1 cellular context compared by ENCODE assay signal in genomic region chr11:117907276-117908110, GRCh38.
TF ChIP-seq lines count a peak whose summit lies in the region.

No MANE protein-coding gene starts in this region.

TF ChIP-seq in K562, 482 proteins besides CTCF, POLR2A, EP300 and RAD21 (continued from another document and continues in another):
- TF ChIP-seq ZBTB9 (CRISPR knock-in tag; IDR thresholded peaks at IDR 0.05) (0 out of 2 replicates have a peak, but pooled peaks have one; percentile 43), ZNF165 (CRISPR knock-in tag; IDR thresholded peaks at IDR 0.05; ENCODE audit: borderline replicate concordance) (no peak), NUFIP1 (IDR thresholded peaks at IDR 0.05; ENCODE audit: partially characterized antibody) (peak; percentile 53), PHB (CRISPR knock-in tag; IDR thresholded peaks at IDR 0.05) (no peak), GATAD2A (IDR thresholded peaks at IDR 0.05) (no peak), POLR2G (IDR thresholded peaks at IDR 0.05; ENCODE audit: low read depth, low read length) (0 out of 2 replicates have a peak, but pooled peaks have one; percentile 22), MIER1 (IDR thresholded peaks at IDR 0.05; ENCODE audit: low read depth) (0 out of 2 replicates have a peak, but pooled peaks have one; percentile 30), ZNF780A (CRISPR knock-in tag; IDR thresholded peaks at IDR 0.05) (no peak), CBX5 (IDR thresholded peaks at IDR 0.05; ENCODE audit: borderline replicate concordance, low read depth) (no peak), MYC (IDR thresholded peaks at IDR 0.05; ENCODE audit: low read depth, low read length) (peak; percentile 70), MYC (CRISPR knock-in tag; IDR thresholded peaks at IDR 0.05; ENCODE audit: borderline replicate concordance, low read depth) (no peak), HINFP (tag; conservative IDR thresholded peaks at IDR 0.05; ENCODE audit: low read depth) (peak; percentile 59; the same call in 1 of the 2 replicates), SNIP1 (IDR thresholded peaks at IDR 0.05; ENCODE audit: low read depth) (no peak), ZFX (CRISPR knock-in tag; IDR thresholded peaks at IDR 0.05) (no peak; the same call in 1 of the 2 replicates), TSC22D4 (tag; IDR thresholded peaks at IDR 0.05) (no peak), FOSL1 (tag; conservative IDR thresholded peaks at IDR 0.05) (peak; percentile 91), PRDM10 (IDR thresholded peaks at IDR 0.05; ENCODE audit: partially characterized antibody) (peak; percentile 84), COPS2 (conservative IDR thresholded peaks at IDR 0.05) (no peak), CGGBP1 (CRISPR knock-in tag; IDR thresholded peaks at IDR 0.05) (no peak), NFIX (CRISPR knock-in tag; IDR thresholded peaks at IDR 0.05; ENCODE audit: low read depth) (no peak), YY1 (IDR thresholded peaks at IDR 0.05; ENCODE audit: borderline replicate concordance in 1 of 3, control insufficient read depth in 1 of 3, extremely low read depth in 1 of 3, insufficient read depth in 3 of 3, insufficient read length in 1 of 3, insufficient replicate concordance in 2 of 3, low read depth in 1 of 3, low read length in 2 of 3) (peak in 2 of 3 experiments; percentile 50 to 75), NFIC (IDR thresholded peaks at IDR 0.05) (peak; percentile 26; the same call in 1 of the 2 replicates), TCFL5 (CRISPR knock-in tag; conservative IDR thresholded peaks at IDR 0.05) (no peak), RBM25 (IDR thresholded peaks at IDR 0.05; ENCODE audit: low read depth, low read length, severe bottlenecking) (no peak), BCLAF1 (IDR thresholded peaks at IDR 0.05; ENCODE audit: borderline replicate concordance in 1 of 2, control insufficient read depth in 1 of 2, low read depth in 2 of 2, low read length in 1 of 2) (no peak), ZBTB17 (CRISPR knock-in tag; IDR thresholded peaks at IDR 0.05) (peak; percentile 49), HMG20B (CRISPR knock-in tag; IDR thresholded peaks at IDR 0.05) (no peak), PHF8 (IDR thresholded peaks at IDR 0.05; ENCODE audit: borderline replicate concordance, low read length) (peak; percentile 68; the same call in 1 of the 2 replicates), CTBP1 (IDR thresholded peaks at IDR 0.05; ENCODE audit: borderline replicate concordance) (peak; percentile 85; the same call in 1 of the 2 replicates), ZBTB49 (CRISPR knock-in tag; IDR thresholded peaks at IDR 0.05; ENCODE audit: borderline replicate concordance) (no peak), GMEB1 (CRISPR knock-in tag; IDR thresholded peaks at IDR 0.05) (no peak), JUND (IDR thresholded peaks at IDR 0.05; ENCODE audit: borderline replicate concordance, low read depth, low read length) (peak; percentile 97), JUND (tag; IDR thresholded peaks at IDR 0.05; ENCODE audit: borderline replicate concordance, low read depth, low read length) (peak; percentile 96; the same call in 2 of the 3 replicates), MAZ (CRISPR knock-in tag; conservative IDR thresholded peaks at IDR 0.05 in 1 of 2, IDR thresholded peaks at IDR 0.05 in 1 of 2) (no peak), NR2F6 (CRISPR knock-in tag; IDR thresholded peaks at IDR 0.05) (no peak), NCOA6 (IDR thresholded peaks at IDR 0.05) (no peak), NEUROD1 (IDR thresholded peaks at IDR 0.05; ENCODE audit: borderline replicate concordance, low read depth, low read length, partially characterized antibody) (peak; percentile 54), ZNF224 (CRISPR knock-in tag; IDR thresholded peaks at IDR 0.05) (no peak), FOXA3 (CRISPR knock-in tag; conservative IDR thresholded peaks at IDR 0.05 in 1 of 2, IDR thresholded peaks at IDR 0.05 in 1 of 2) (no peak), TAF9B (IDR thresholded peaks at IDR 0.05; ENCODE audit: partially characterized antibody) (no peak), HNRNPLL (IDR thresholded peaks at IDR 0.05; ENCODE audit: low read depth, low read length, poor library complexity, severe bottlenecking) (peak; percentile 11), ARNT (IDR thresholded peaks at IDR 0.05) (0 out of 4 replicates have a peak, but pooled peaks have one; percentile 24 to 34), JUN (IDR thresholded peaks at IDR 0.05; ENCODE audit: borderline replicate concordance, low read depth, low read length) (peak; percentile 93), JUN (CRISPR knock-in tag; IDR thresholded peaks at IDR 0.05; ENCODE audit: borderline replicate concordance) (no peak), ZFP91 (CRISPR knock-in tag; IDR thresholded peaks at IDR 0.05) (0 out of 2 replicates have a peak, but pooled peaks have one; percentile 10), HDAC3 (IDR thresholded peaks at IDR 0.05; ENCODE audit: borderline replicate concordance, partially characterized antibody) (no peak), TFAP4 (CRISPR knock-in tag; IDR thresholded peaks at IDR 0.05; ENCODE audit: borderline replicate concordance) (peak; percentile 36; the same call in 1 of the 2 replicates), ELK3 (CRISPR knock-in tag; IDR thresholded peaks at IDR 0.05) (no peak)
